In the genomic region with DNA sequence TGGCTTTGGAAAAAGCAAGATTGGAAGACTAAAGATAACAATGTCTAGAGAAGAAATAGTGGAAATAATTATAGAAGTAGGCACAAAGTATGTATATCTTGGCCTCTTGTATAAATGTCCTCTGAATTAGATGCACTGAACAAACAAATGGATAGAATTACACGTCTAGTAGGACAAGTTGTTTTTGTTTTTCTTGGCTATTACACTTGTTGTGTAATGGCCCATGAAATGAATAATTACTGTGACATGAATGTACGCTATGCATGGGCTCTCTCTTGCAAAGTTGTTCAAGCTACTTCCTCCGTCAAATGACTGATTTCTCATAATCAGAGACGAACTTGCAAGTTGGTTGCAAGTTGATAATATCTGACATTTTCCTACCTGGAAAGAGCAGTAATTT, we compare ENCODE assay signal across 17 cellular contexts.
DNase-seq lines count a peak whose midpoint lies in the region; ATAC-seq, FAIRE-seq and TF ChIP-seq lines count a peak whose summit lies in the region.
"Had no signal": no experiment of that assay in that cellular context is flagged by ENCODE, and none has a peak within 500 bp of the region (broad histone marks: within the 10 kb centered on the region; RNA-seq: fewer than 3 reads in every experiment).

No MANE protein-coding gene starts in this region.

- H3K27ac ChIP-seq in PC-3 (ENCODE audit: low read length) (no peak overlapping the region), small intestine (ENCODE audit: low read depth in 1 of 2, low read length in 1 of 2) (no peak overlapping the region)
- H3K27ac ChIP-seq: hepatocyte, stomach, VCaP had no signal

- DNase-seq in Caki2 (ENCODE audit: low read depth) (peak; percentile 78), NCI-H1417 treated with DMSO at 0.1 percent for 48 hours (lab: John Stamatoyannopoulos, UW) (peak; percentile 26), PC-3 (peak; percentile 62), fibroblast of villous mesenchyme (ENCODE audit: low read depth) (peak; percentile 11), small intestine (no peak), glomerular visceral epithelial cell (ENCODE audit: extremely low spot score) (no peak)
- DNase-seq: activated CD4-positive, alpha-beta memory T cell treated with anti-CD3 and anti-CD28 coated beads for 36 hours; activated naive CD4-positive, alpha-beta T cell treated with anti-CD3 and anti-CD28 coated beads, Interleukin-2, amount 10 ng/mL, durations not matched to agents 7 days and 5 days; activated T-cell treated with anti-CD3 and anti-CD28 coated beads, Interleukin-2, amount 50 U/mL, for 1 hour; CD8-positive, alpha-beta T cell; Right ventricle myocardium superior; stomach had no signal

- intact Hi-C loops in PC-3 (cut with micrococcal nuclease), result loop anchor here (1.0 kb wide), 1 partner anchor 349 kb away; no protein-coding TSS in a partner anchor

- H3K36me3 ChIP-seq in PC-3 (ENCODE audit: low read depth, low read length) (no peaks in the 10 kb centered on the region), small intestine (ENCODE audit: control insufficient read depth in 2 of 2, insufficient read depth in 2 of 2, low read length in 2 of 2) (no peaks in the 10 kb centered on the region)
- H3K36me3 ChIP-seq: stomach had no signal

- FAIRE-seq in small intestine (lab: Jason Lieb, UNC), result no peak

- in situ Hi-C loops in Caki2 (cut with HindIII; ENCODE audit: low pct_unique_long_range_greater_than_20kb, low sequenced_read_pairs), result no loop called here

- no peaks in the 10 kb centered on the region for H3F3A ChIP-seq in PC-3 (ENCODE audit: low read length, unreplicated experiment)

- BruUV-seq in PC-3 (replicated peaks; lab: Mats Ljungman, UMichigan), result no TSS peak

- no peaks in the 10 kb centered on the region for H3K9me3 ChIP-seq in PC-3 (ENCODE audit: low read length)
- no peaks in the 10 kb centered on the region for H3K9me3 ChIP-seq in small intestine (ENCODE audit: control insufficient read depth, low read depth)
- H3K9me3 ChIP-seq: stomach had no signal

- H3K27me3 ChIP-seq in PC-3 (ENCODE audit: low read length) (no peaks in the 10 kb centered on the region), small intestine (ENCODE audit: control insufficient read depth in 2 of 2, insufficient read depth in 2 of 2, low read length in 2 of 2) (no peaks in the 10 kb centered on the region)
- H3K27me3 ChIP-seq: hepatocyte, stomach had no signal

- ATAC-seq in PC-3 (peak; percentile 69), GM21367 (IDR thresholded peaks at IDR 0.05; ENCODE audit: unreplicated experiment) (no peak), HG03097 (IDR thresholded peaks at IDR 0.05; ENCODE audit: low FRiP score, unreplicated experiment) (no peak)
- ATAC-seq: CD8-positive, alpha-beta T cell; left lobe of liver had no signal

- peaks cover 11% of the 10 kb centered on the region for H3K4me1 ChIP-seq in PC-3 (ENCODE audit: insufficient read depth, low read length)
- no peaks in the 10 kb centered on the region for H3K4me1 ChIP-seq in small intestine (ENCODE audit: control insufficient read depth in 2 of 2, insufficient read depth in 1 of 2, low read depth in 1 of 2, low read length in 1 of 2)
- H3K4me1 ChIP-seq: stomach had no signal

- H3K9ac ChIP-seq in PC-3 (ENCODE audit: low read length), result no peak overlapping the region

- CTCF ChIA-PET in PC-3 (lab: Charles Lee), result no interaction called here

- no peak overlapping the region for H2AFZ ChIP-seq in PC-3 (ENCODE audit: low read length)
- H2AFZ ChIP-seq: hepatocyte had no signal

- no peak overlapping the region for H3K4me3 ChIP-seq in PC-3 (ENCODE audit: low read length)
- no peak overlapping the region for H3K4me3 ChIP-seq in fibroblast of villous mesenchyme (ENCODE audit: low read depth, low read length)
- no peak overlapping the region for H3K4me3 ChIP-seq in small intestine (ENCODE audit: low read depth in 1 of 2, low read length in 2 of 2)
- H3K4me3 ChIP-seq: hepatocyte, stomach had no signal

- POLR2A ChIA-PET in PC-3 (lab: Charles Lee; ENCODE audit: unreplicated experiment), result interaction anchor here (0.5 kb wide), 1 partner anchor 11 kb away, joined by 4 read pairs; no protein-coding TSS in a partner anchor

- no peak overlapping the region for H3K4me2 ChIP-seq in PC-3 (ENCODE audit: low read length)
- H3K4me2 ChIP-seq: hepatocyte had no signal

- H3K9me2 ChIP-seq in PC-3 (replicated peaks; ENCODE audit: low read length), result no peaks in the 10 kb centered on the region

- WGBS in small intestine, 3 donors, result 77 to 80% (median 78%) methylated on average over 4 of the region's 4 CpGs

- no peaks in the 10 kb centered on the region for H4K20me1 ChIP-seq in PC-3 (ENCODE audit: low read length)

- no peaks in the 10 kb centered on the region for H3K79me2 ChIP-seq in PC-3 (ENCODE audit: low read length)
- H3K79me2 ChIP-seq: hepatocyte had no signal

- TF ChIP-seq CTCF in PC-3 (conservative IDR thresholded peaks at IDR 0.05; ENCODE audit: low read depth, low read length) (no peak), fibroblast of villous mesenchyme (IDR thresholded peaks at IDR 0.05; ENCODE audit: insufficient read depth, low read depth, low read length) (no peak)

Comparison
In these comparisons a context has a peak if more than half of its experiments do, and no peak if none do; other contexts are left out.
1. DNase-seq: peak in Caki2 (single experiment), NCI-H1417 treated with DMSO at 0.1 percent for 48 hours (single experiment), PC-3 (single experiment) and fibroblast of villous mesenchyme (single experiment); none in small intestine (single experiment) and glomerular visceral epithelial cell (single experiment).